In genomic region chr5:98425626-98426025, GRCh38 we compare ENCODE assay signal across 25 cellular contexts.
"Had no signal": no experiment of that assay in that cellular context is flagged by ENCODE, and none has a peak within 500 bp of the region (broad histone marks: within the 10 kb centered on the region; RNA-seq: fewer than 3 reads in every experiment).

No MANE protein-coding gene starts in this region.

- H3K27me3 ChIP-seq: foreskin keratinocyte, heart right ventricle, pancreas, right atrium auricular region, stomach, tibial nerve had no signal

- H3K4me1 ChIP-seq: foreskin keratinocyte, pancreas, psoas muscle, right atrium auricular region had no signal

- ATAC-seq: activated CD8-positive, alpha-beta T cell treated with anti-CD3 and anti-CD28 coated beads for 36 hours; activated naive CD8-positive, alpha-beta T cell treated with anti-CD3 and anti-CD28 coated beads, Interleukin-2, amount 50 U/mL, for 24 hours; activated T-cell treated with anti-CD3 and anti-CD28 coated beads, Interleukin-2, amount 50 U/mL, for 4 hours; activated T-helper 17 cell treated with anti-CD3 and anti-CD28 coated beads, Interleukin-2, amount 50 U/mL, for 72 hours; foreskin keratinocyte; left lobe of liver; lower lobe of right lung; mucosa of descending colon; pancreas; psoas muscle; stimulated activated naive B cell treated with anti-CD40 and anti-IgM and Interleukin-4, amounts not matched to agents 10 μg/mL and 1 μg/mL and 100 μg/mL, for 72 hours had no signal

- H3K4me2 ChIP-seq: smooth muscle cell had no signal

- H3K36me3 ChIP-seq: heart right ventricle, lower lobe of right lung, pancreas, right atrium auricular region, stomach, tibial nerve had no signal

- H3K27ac ChIP-seq: foreskin keratinocyte, heart right ventricle, lower lobe of right lung, pancreas, psoas muscle, right atrium auricular region, stomach, tibial nerve had no signal

- H3K4me3 ChIP-seq: heart right ventricle, lower lobe of right lung, mucosa of descending colon, pancreas, psoas muscle, right atrium auricular region, smooth muscle cell, stomach, tibial nerve had no signal

- H3K9me3 ChIP-seq: heart right ventricle, lower lobe of right lung, mucosa of descending colon, pancreas, psoas muscle, right atrium auricular region, stomach, tibial nerve had no signal

- DNase-seq: activated CD4-positive, alpha-beta T cell treated with anti-CD3 and anti-CD28 coated beads for 1 hour; activated CD4-positive, alpha-beta T cell treated with anti-CD3 and anti-CD28 coated beads, Interleukin-2, amount 50 U/mL, for 1 hour; activated CD8-positive, alpha-beta T cell treated with anti-CD3 and anti-CD28 coated beads for 36 hours; activated gamma-delta T cell treated with Interleukin-2 at 50 U/mL for 16 hours; activated naive CD8-positive, alpha-beta T cell treated with anti-CD3 and anti-CD28 coated beads, Interleukin-2, amount 50 U/mL, for 24 hours; activated T-cell treated with anti-CD3 and anti-CD28 coated beads, Interleukin-2, amount 50 U/mL, for 4 hours; dermis blood vessel endothelial cell; effector CD4-positive, alpha-beta T cell; foreskin keratinocyte; kidney glomerular epithelial cell; lower lobe of right lung; mesendoderm; mucosa of descending colon; pancreas; psoas muscle; stimulated activated CD4-positive, alpha-beta T cell treated with anti-CD3 and anti-CD28 coated beads, Interleukin-1b, Interleukin-23, amount 100 ng/mL, for 48 hours; stimulated activated naive B cell treated with anti-CD40 and anti-IgM and Interleukin-4, amounts not matched to agents 10 μg/mL and 1 μg/mL and 100 μg/mL, for 72 hours; stomach; T-helper 2 cell had no signal
